ENCODE assay signal across 13 cellular contexts in genomic region chr9:120914953-120915352, GRCh38. TPM values are rescaled to one million over a fixed set of nuclear protein-coding genes. Genes with fewer than 3 reads are reported as not detected.
A peak's percentile ranks its signal among the peaks of the same experiment; 100 is the strongest.
DNase-seq lines count a peak whose midpoint lies in the region; ATAC-seq lines count a peak whose summit lies in the region.
"Had no signal": no experiment of that assay in that cellular context is flagged by ENCODE, and none has a peak within 500 bp of the region (broad histone marks: within the 10 kb centered on the region; RNA-seq: fewer than 3 reads in every experiment).

No MANE protein-coding gene starts in this region.

- peak overlapping the region; percentile 72 for H3K27ac Mint-ChIP-seq in activated CD4-positive, alpha-beta T cell treated with anti-CD3 and anti-CD28 coated beads, Interleukin-2, amount 10 ng/mL, durations not matched to agents 24 days and 14 days
- H3K27ac Mint-ChIP-seq in stimulated activated naive CD8-positive, alpha-beta T cell treated with anti-CD3 and anti-CD28 coated beads, Interleukin-15, amount 100 ng/mL, for 72 hours = peak overlapping the region; percentile 46 to 87

- H3K27me3 Mint-ChIP-seq in activated CD4-positive, alpha-beta T cell treated with anti-CD3 and anti-CD28 coated beads, Interleukin-2, amount 10 ng/mL, durations not matched to agents 24 days and 14 days = no peaks in the 10 kb centered on the region
- H3K27me3 Mint-ChIP-seq in stimulated activated naive CD8-positive, alpha-beta T cell treated with anti-CD3 and anti-CD28 coated beads, Interleukin-15, amount 100 ng/mL, for 72 hours = no peaks in the 10 kb centered on the region
- H3K27me3 Mint-ChIP-seq: activated naive CD8-positive, alpha-beta T cell treated with anti-CD3 and anti-CD28 coated beads, Interleukin-2, amount 10 ng/mL, durations not matched to agents 7 days and 5 days had no signal

- intact Hi-C loops in activated CD4-positive, alpha-beta T cell treated with anti-CD3 and anti-CD28 coated beads, Interleukin-2, amount 10 ng/mL, durations not matched to agents 24 days and 14 days (cut with micrococcal nuclease) = no loop called here

- H3K4me3 Mint-ChIP-seq in activated CD4-positive, alpha-beta T cell treated with anti-CD3 and anti-CD28 coated beads, Interleukin-2, amount 10 ng/mL, durations not matched to agents 24 days and 14 days = no peak overlapping the region
- H3K4me3 Mint-ChIP-seq in stimulated activated naive CD8-positive, alpha-beta T cell treated with anti-CD3 and anti-CD28 coated beads, Interleukin-15, amount 100 ng/mL, for 72 hours = no peak overlapping the region
- H3K4me3 Mint-ChIP-seq: activated naive CD8-positive, alpha-beta T cell treated with anti-CD3 and anti-CD28 coated beads, Interleukin-2, amount 10 ng/mL, durations not matched to agents 7 days and 5 days had no signal

- peak overlapping the region; percentile 93 for H3K27ac ChIP-seq in cingulate gyrus (ENCODE audit: low read depth, low read length)
- H3K27ac ChIP-seq: colonic mucosa, lower lobe of right lung had no signal

- no peak for DNase-seq in activated CD4-positive, alpha-beta T cell treated with anti-CD3 and anti-CD28 coated beads, Interleukin-2, amount 10 ng/mL, durations not matched to agents 24 days and 14 days
- DNase-seq in activated CD4-positive, alpha-beta T cell treated with anti-CD3 and anti-CD28 coated beads, Interleukin-2, amount 50 U/mL, for 48 hours = no peak
- peak; percentile 23 for DNase-seq in RPMI7951 (ENCODE audit: low read depth)
- no peak for DNase-seq in stimulated activated naive CD8-positive, alpha-beta T cell treated with anti-CD3 and anti-CD28 coated beads, Interleukin-15, amount 100 ng/mL, for 72 hours
- DNase-seq in A172 (ENCODE audit: low spot score) = no peak
- no peak for DNase-seq in effector CD4-positive, alpha-beta T cell
- DNase-seq: ACHN; activated naive CD8-positive, alpha-beta T cell treated with anti-CD3 and anti-CD28 coated beads, Interleukin-2, amount 10 ng/mL, durations not matched to agents 7 days and 5 days; colonic mucosa; lower lobe of right lung; MV-4-11 had no signal

- no peak for ATAC-seq in stimulated activated naive CD8-positive, alpha-beta T cell treated with anti-CD3 and anti-CD28 coated beads, Interleukin-15, amount 100 ng/mL, for 72 hours
- no peak for ATAC-seq in GM18868 (IDR thresholded peaks at IDR 0.05; ENCODE audit: unreplicated experiment)
- ATAC-seq: lower lobe of right lung had no signal

- H3K9me3 Mint-ChIP-seq in activated CD4-positive, alpha-beta T cell treated with anti-CD3 and anti-CD28 coated beads, Interleukin-2, amount 10 ng/mL, durations not matched to agents 24 days and 14 days = no peaks in the 10 kb centered on the region
- H3K9me3 Mint-ChIP-seq in stimulated activated naive CD8-positive, alpha-beta T cell treated with anti-CD3 and anti-CD28 coated beads, Interleukin-15, amount 100 ng/mL, for 72 hours = no peaks in the 10 kb centered on the region

- peaks cover 74% of the 10 kb centered on the region for H3K4me1 Mint-ChIP-seq in activated CD4-positive, alpha-beta T cell treated with anti-CD3 and anti-CD28 coated beads, Interleukin-2, amount 10 ng/mL, durations not matched to agents 24 days and 14 days
- H3K4me1 Mint-ChIP-seq in stimulated activated naive CD8-positive, alpha-beta T cell treated with anti-CD3 and anti-CD28 coated beads, Interleukin-15, amount 100 ng/mL, for 72 hours = peaks cover 99% of the 10 kb centered on the region

- H3K36me3 Mint-ChIP-seq in activated CD4-positive, alpha-beta T cell treated with anti-CD3 and anti-CD28 coated beads, Interleukin-2, amount 10 ng/mL, durations not matched to agents 24 days and 14 days (ENCODE audit: low read depth) = peaks cover 93% of the 10 kb centered on the region

RNA-seq across cellular contexts. Expression of gene TRAF1, which starts 11.6 kb away (rescaled TPM):
- total RNA-seq in activated CD4-positive, alpha-beta T cell treated with anti-CD3 and anti-CD28 coated beads, Interleukin-2, amount 10 ng/mL, durations not matched to agents 24 days and 14 days = 164 and 166 TPM in 2 replicates
- 3.1 and 3.4 TPM in 2 replicates for total RNA-seq in RPMI7951 (2014; rRNA removed; shearing (Covaris generic))
- 0.91 and 0.95 TPM in 2 replicates for total RNA-seq in A172 (2014; rRNA removed; shearing (Covaris generic))

RNA-seq across cellular contexts. Expression of gene PHF19, which starts 38.0 kb away (rescaled TPM):
- total RNA-seq in activated CD4-positive, alpha-beta T cell treated with anti-CD3 and anti-CD28 coated beads, Interleukin-2, amount 10 ng/mL, durations not matched to agents 24 days and 14 days = 132 and 144 TPM in 2 replicates
- total RNA-seq in RPMI7951 (2014; rRNA removed; shearing (Covaris generic)) = 73.2 and 73.4 TPM in 2 replicates
- 47.0 and 47.8 TPM in 2 replicates for total RNA-seq in A172 (2014; rRNA removed; shearing (Covaris generic))

Comparison
In these comparisons a context has a peak if more than half of its experiments do, and no peak if none do; other contexts are left out.
1. RNA of gene TRAF1, which starts 11.6 kb away (total RNA-seq): 164 to 166 TPM in activated CD4-positive, alpha-beta T cell treated with anti-CD3 and anti-CD28 coated beads, Interleukin-2, amount 10 ng/mL, durations not matched to agents 24 days and 14 days; 3.1 to 3.4 TPM in RPMI7951 and 0.91 to 0.95 TPM in A172; every median in the first group is over 10 times any median in the second.